Comparison of ENCODE assay signal across 29 cellular contexts in genomic region chr1:47215713-47216112, GRCh38. TPM values are rescaled to one million over a fixed set of nuclear protein-coding genes. Genes with fewer than 3 reads are reported as not detected.
"Had no signal": no experiment of that assay in that cellular context is flagged by ENCODE, and none has a peak within 500 bp of the region (broad histone marks: within the 10 kb centered on the region; RNA-seq: fewer than 3 reads in every experiment).

No MANE protein-coding gene starts in this region.

- H3K4me1 Mint-ChIP-seq: memory B cell, naive B cell had no signal

- DNase-seq: cerebellar nuclear complex; cortex of kidney; effector CD4-positive, alpha-beta T cell; esophagus squamous epithelium; foreskin melanocyte; glutamatergic neuron; mucosa of descending colon; naive B cell; pancreas; stimulated activated CD4-positive, alpha-beta T cell treated with anti-CD3 and anti-CD28 coated beads, Interleukin-15, amount 100 ng/mL, for 24 hours; stimulated activated CD4-positive, alpha-beta T cell treated with anti-CD3 and anti-CD28 coated beads, Interleukin-2, amount 100 ng/mL, for 48 hours; stimulated activated naive B cell treated with anti-CD40 and anti-IgM and Interleukin-4, amounts not matched to agents 10 μg/mL and 1 μg/mL and 100 μg/mL, for 72 hours; upper lobe of left lung had no signal

- H3K27ac Mint-ChIP-seq: memory B cell; mesothelial cell of epicardium; naive B cell; natural killer cell treated with Interleukin-12 subunit alpha and Interleukin-12 subunit beta and Interleukin-15 and Interleukin-18, amount 100 ng/mL, for 72 hours; progenitor cell of endocrine pancreas; stimulated activated naive B cell treated with anti-CD40 and anti-IgM and Interleukin-4, amounts not matched to agents 10 μg/mL and 1 μg/mL and 100 μg/mL, for 72 hours; stimulated activated naive CD8-positive, alpha-beta T cell treated with anti-CD3 and anti-CD28 coated beads, Interleukin-15, Interleukin-2, amounts not matched to agents 100 ng/mL and 50 ng/mL, for 24 hours had no signal

- H3K27ac ChIP-seq: esophagus squamous epithelium, neutrophil, pancreas, skin epidermis, thoracic aorta, tibial nerve, upper lobe of left lung had no signal

- ATAC-seq: left lobe of liver; mucosa of descending colon; natural killer cell treated with Interleukin-12 subunit alpha and Interleukin-12 subunit beta and Interleukin-15 and Interleukin-18, amount 100 ng/mL, for 72 hours; pancreas; stimulated activated naive B cell treated with anti-CD40 and anti-IgM and Interleukin-4, amounts not matched to agents 10 μg/mL and 1 μg/mL and 100 μg/mL, for 72 hours had no signal

- H3K9me3 ChIP-seq: esophagus squamous epithelium, mucosa of descending colon, neutrophil, pancreas, thoracic aorta, tibial nerve, upper lobe of left lung had no signal

- H3K4me3 Mint-ChIP-seq: memory B cell; mesothelial cell of epicardium; naive B cell; natural killer cell treated with Interleukin-12 subunit alpha and Interleukin-12 subunit beta and Interleukin-15 and Interleukin-18, amount 100 ng/mL, for 72 hours; neural crest cell; stimulated activated naive B cell treated with anti-CD40 and anti-IgM and Interleukin-4, amounts not matched to agents 10 μg/mL and 1 μg/mL and 100 μg/mL, for 72 hours; stimulated activated naive CD8-positive, alpha-beta T cell treated with anti-CD3 and anti-CD28 coated beads, Interleukin-15, Interleukin-2, amounts not matched to agents 100 ng/mL and 50 ng/mL, for 24 hours had no signal

- H3K9me3 Mint-ChIP-seq: mesothelial cell of epicardium; natural killer cell treated with Interleukin-12 subunit alpha and Interleukin-12 subunit beta and Interleukin-15 and Interleukin-18, amount 100 ng/mL, for 72 hours; stimulated activated naive CD8-positive, alpha-beta T cell treated with anti-CD3 and anti-CD28 coated beads, Interleukin-15, Interleukin-2, amounts not matched to agents 100 ng/mL and 50 ng/mL, for 24 hours had no signal

- FAIRE-seq: keratinocyte, pancreas, urothelium cell line had no signal

- H3K4me3 ChIP-seq: dorsolateral prefrontal cortex, esophagus squamous epithelium, lung, mucosa of descending colon, pancreas, skin epidermis, thoracic aorta, tibial nerve, upper lobe of left lung had no signal

- H3K36me3 ChIP-seq: esophagus squamous epithelium, neutrophil, pancreas, thoracic aorta, tibial nerve had no signal

- H3K27me3 ChIP-seq: pancreas, tibial nerve, upper lobe of left lung had no signal

- H3K36me3 Mint-ChIP-seq: memory B cell; mesothelial cell of epicardium; naive B cell; natural killer cell treated with Interleukin-12 subunit alpha and Interleukin-12 subunit beta and Interleukin-15 and Interleukin-18, amount 100 ng/mL, for 72 hours; stimulated activated naive B cell treated with anti-CD40 and anti-IgM and Interleukin-4, amounts not matched to agents 10 μg/mL and 1 μg/mL and 100 μg/mL, for 72 hours had no signal

- H3K4me1 ChIP-seq: pancreas had no signal

RNA-seq across cellular contexts. Expression of gene TAL1, which starts 16.3 kb away (rescaled TPM):
- total RNA-seq: mesothelial cell of epicardium, progenitor cell of endocrine pancreas had no signal
- polyA plus RNA-seq: keratinocyte had no signal

RNA-seq across cellular contexts. Expression of gene PDZK1IP1, which starts 25.9 kb away (rescaled TPM):
- total RNA-seq: endothelial cell of umbilical vein; mesothelial cell of epicardium; natural killer cell treated with Interleukin-12 subunit alpha and Interleukin-12 subunit beta and Interleukin-15 and Interleukin-18, amount 100 ng/mL, for 72 hours; neural crest cell; progenitor cell of endocrine pancreas; thoracic aorta had no signal
